17 cellular contexts compared by ENCODE assay signal in the genomic region with DNA sequence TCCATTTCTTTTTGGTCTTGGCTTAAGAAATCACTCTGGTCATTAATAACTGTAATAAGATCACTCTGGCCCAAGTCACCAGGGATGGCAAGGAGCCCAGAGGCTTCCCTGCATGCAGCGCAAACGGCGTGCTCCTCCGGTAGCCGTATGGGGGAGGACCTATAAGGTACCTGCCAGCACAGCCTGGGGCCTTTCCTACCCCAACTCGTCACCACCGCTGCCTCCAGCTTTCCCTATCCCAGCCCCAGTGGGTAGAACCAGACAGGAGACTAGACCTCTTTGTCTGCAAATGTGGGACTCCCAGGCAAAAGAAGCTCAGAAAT. TPM values are rescaled to one million over a fixed set of nuclear protein-coding genes. Genes with fewer than 3 reads are reported as not detected.
DNase-seq lines count a peak whose midpoint lies in the region; ATAC-seq and TF ChIP-seq lines count a peak whose summit lies in the region.
"Had no signal": no experiment of that assay in that cellular context is flagged by ENCODE, and none has a peak within 500 bp of the region (broad histone marks: within the 10 kb centered on the region; RNA-seq: fewer than 3 reads in every experiment).

No MANE protein-coding gene starts in this region.

- no peaks in the 10 kb centered on the region for H4K20me1 ChIP-seq in SK-N-SH (ENCODE audit: insufficient read depth)
- H4K20me1 ChIP-seq: BLaER1 had no signal

- H3K9ac ChIP-seq in SK-N-SH, result no peak overlapping the region
- H3K9ac ChIP-seq: BLaER1 had no signal

- H3K36me3 ChIP-seq in SK-N-SH (replicated peaks in 1 of 2; ENCODE audit: control insufficient read depth in 1 of 2, insufficient read depth in 2 of 2, low read length in 1 of 2) (no peaks in the 10 kb centered on the region), thoracic aorta (no peaks in the 10 kb centered on the region)
- H3K36me3 ChIP-seq: BLaER1 had no signal

- H3K9me3 ChIP-seq in SK-N-SH (no peaks in the 10 kb centered on the region), thoracic aorta (no peaks in the 10 kb centered on the region)

- TF ChIP-seq CTCF in SK-N-SH (IDR thresholded peaks at IDR 0.05) (no peak), fibroblast of the aortic adventitia (IDR thresholded peaks at IDR 0.05; ENCODE audit: insufficient read depth, low read length) (no peak), thoracic aorta (IDR thresholded peaks at IDR 0.05) (no peak), omental fat pad (IDR thresholded peaks at IDR 0.05) (no peak)

- TF ChIP-seq RAD21 in SK-N-SH (IDR thresholded peaks at IDR 0.05; ENCODE audit: low read length), result no peak

- peaks cover 11% of the 10 kb centered on the region for H3K4me1 Mint-ChIP-seq in T-helper 2 cell treated with Interferon-gamma antibody and Interleukin-4, amounts not matched to agents 5 μg/mL and 100 μg/mL, for 36 hours (ENCODE audit: low read depth)

- H3K27ac ChIP-seq in SK-N-SH (ENCODE audit: low read depth in 2 of 2, low read length in 1 of 2) (peak overlapping the region in 1 of 2 experiments; percentile 54; a peak in 1 of 4 replicates), thoracic aorta (no peak overlapping the region)
- H3K27ac ChIP-seq: 22Rv1, BLaER1, PC-9 had no signal

- H3K27ac Mint-ChIP-seq in T-helper 2 cell treated with Interferon-gamma antibody and Interleukin-4, amounts not matched to agents 5 μg/mL and 100 μg/mL, for 36 hours, result no peak overlapping the region

- no peak for ATAC-seq in thoracic aorta (ENCODE audit: insufficient number of reproducible peaks, low FRiP score, low read depth)
- ATAC-seq in GM19455 (IDR thresholded peaks at IDR 0.05; ENCODE audit: unreplicated experiment), result no peak
- ATAC-seq in omental fat pad (ENCODE audit: low FRiP score), result no peak

- H3K9me2 ChIP-seq in SK-N-SH, result no peaks in the 10 kb centered on the region

- no peak overlapping the region for H2AFZ ChIP-seq in SK-N-SH (ENCODE audit: low read depth)
- H2AFZ ChIP-seq: PC-9 had no signal

- DNase-seq in NCI-H82 (lab: John Stamatoyannopoulos, UW), result peak; percentile 15
- DNase-seq in NCI-H82 treated with DMSO at 0.1 percent for 48 hours (lab: John Stamatoyannopoulos, UW; ENCODE audit: unreplicated experiment), result no peak
- DNase-seq in SK-N-SH, result no peak
- peak; percentile 54 for DNase-seq in fibroblast of the aortic adventitia (ENCODE audit: low read depth)
- no peak for DNase-seq in thoracic aorta (ENCODE audit: low spot score)
- DNase-seq in omental fat pad (ENCODE audit: low spot score), result no peak
- DNase-seq in T-helper 2 cell treated with Interferon-gamma antibody and Interleukin-4, amounts not matched to agents 5 μg/mL and 100 μg/mL, for 36 hours (ENCODE audit: low spot score), result no peak
- DNase-seq: CD8-positive, alpha-beta memory T cell; DND-41; GDM1; NCI-H1436 treated with DMSO at 0.1 percent for 48 hours; NCI-H2081; NCI-H526; PC-9 had no signal

- H3K27me3 ChIP-seq in SK-N-SH (ENCODE audit: insufficient read depth) (no peaks in the 10 kb centered on the region), thoracic aorta (replicated peaks; ENCODE audit: insufficient read depth) (no peaks in the 10 kb centered on the region)

- no peak for TF ChIP-seq EP300 in SK-N-SH (IDR thresholded peaks at IDR 0.05; ENCODE audit: borderline replicate concordance in 1 of 2, low read depth in 1 of 2, low read length in 1 of 2)

- H3K4me1 ChIP-seq in SK-N-SH (ENCODE audit: control insufficient read depth in 1 of 2, insufficient read depth in 2 of 2, low read depth in 1 of 2, low read length in 1 of 2) (peaks cover 8 to 47% of the 10 kb centered on the region in 2 experiments; a peak in 2 of 4 replicates), thoracic aorta (ENCODE audit: control insufficient read depth in 1 of 2, low read depth in 2 of 2) (peaks cover 3 to 26% of the 10 kb centered on the region in 2 donors)
- H3K4me1 ChIP-seq: BLaER1 had no signal

- peaks cover 14% of the 10 kb centered on the region for H3F3A ChIP-seq in SK-N-SH (replicated peaks; ENCODE audit: insufficient read depth)

- peaks cover 3% of the 10 kb centered on the region for H3K9me3 Mint-ChIP-seq in T-helper 2 cell treated with Interferon-gamma antibody and Interleukin-4, amounts not matched to agents 5 μg/mL and 100 μg/mL, for 36 hours

- H3K4me2 ChIP-seq in SK-N-SH, result no peak overlapping the region; the same call in 1 of the 2 replicates
- H3K4me2 ChIP-seq: BLaER1, PC-9 had no signal

- H3K36me3 Mint-ChIP-seq in T-helper 2 cell treated with Interferon-gamma antibody and Interleukin-4, amounts not matched to agents 5 μg/mL and 100 μg/mL, for 36 hours (ENCODE audit: low read depth), result peaks cover 3% of the 10 kb centered on the region
- H3K36me3 Mint-ChIP-seq: CD8-positive, alpha-beta memory T cell had no signal

- 57% methylated on average over 7 of the region's 7 CpGs for WGBS in SK-N-SH (ENCODE audit: low lambda C conversion rate)

- no peak overlapping the region for H3K4me3 ChIP-seq in SK-N-SH (ENCODE audit: low read depth in 2 of 2, low read length in 1 of 2)
- no peak overlapping the region for H3K4me3 ChIP-seq in fibroblast of the aortic adventitia (ENCODE audit: low read depth, low read length)
- H3K4me3 ChIP-seq in thoracic aorta, result peak overlapping the region; percentile 17
- H3K4me3 ChIP-seq: BLaER1, PC-9 had no signal

- CTCF ChIA-PET in SK-N-SH (lab: Yijun Ruan, JAX), result interaction anchor here (0.7 to 5.1 kb wide), 3 partner anchors 17 to 186 kb away, joined by 3 to 24 read pairs (median 4); no protein-coding TSS in a partner anchor

- POLR2A ChIA-PET in SK-N-SH (lab: Yijun Ruan, JAX), result interaction anchor here (0.6 to 9.7 kb wide), 4 partner anchors 11 to 614 kb away, joined by 3 to 91 read pairs (median 4); no protein-coding TSS in a partner anchor

- peaks cover 88% of the 10 kb centered on the region for H3K27me3 Mint-ChIP-seq in T-helper 2 cell treated with Interferon-gamma antibody and Interleukin-4, amounts not matched to agents 5 μg/mL and 100 μg/mL, for 36 hours (ENCODE audit: low read depth)

- H3K79me2 ChIP-seq in SK-N-SH (ENCODE audit: insufficient read depth), result peaks cover 13% of the 10 kb centered on the region

- H3K4me3 Mint-ChIP-seq in T-helper 2 cell treated with Interferon-gamma antibody and Interleukin-4, amounts not matched to agents 5 μg/mL and 100 μg/mL, for 36 hours, result no peak overlapping the region

TF ChIP-seq in SK-N-SH, 30 proteins besides CTCF, POLR2A, EP300 and RAD21:
- no peak for TF ChIP-seq SMC3 (IDR thresholded peaks at IDR 0.05; ENCODE audit: low read depth, low read length)
- TF ChIP-seq PBX3 (IDR thresholded peaks at IDR 0.05), result peak; percentile 38; the same call in 1 of the 2 replicates

RNA-seq across cellular contexts. Expression of gene HAND2, which starts 25.9 kb away (rescaled TPM):
- 94.2 and 106 TPM in 2 replicates for polyA plus RNA-seq in SK-N-SH (2012; rRNA removed)
- 129 and 139 TPM in 2 replicates for polyA plus RNA-seq in SK-N-SH (2012; cell fraction: cytosol; rRNA removed)
- polyA plus RNA-seq in SK-N-SH (2012; cell fraction: nucleus; rRNA removed), result 96.3 and 128 TPM in 2 replicates
- total RNA-seq in fibroblast of the aortic adventitia (ENCODE audit: low replicate concordance) (31.3 TPM in 2 replicates), thoracic aorta (10 to 100 TPM; 25.7 to 28.2 TPM), omental fat pad (10 to 100 TPM in 3 of 4 donors, 1 to 10 TPM in 1; 4.2 to 29.2 (median 12.3) TPM)
- total RNA-seq: CD8-positive, alpha-beta memory T cell; PC-9 had no signal
- polyA plus RNA-seq: CD8-positive, alpha-beta memory T cell had no signal

Comparison
In these comparisons a context has a peak if more than half of its experiments do, and no peak if none do; other contexts are left out.
1. DNase-seq: peak in NCI-H82 (single experiment) and fibroblast of the aortic adventitia (single experiment); none in NCI-H82 treated with DMSO at 0.1 percent for 48 hours (single experiment), SK-N-SH (single experiment), thoracic aorta (single experiment), omental fat pad (single experiment) and T-helper 2 cell treated with Interferon-gamma antibody and Interleukin-4, amounts not matched to agents 5 μg/mL and 100 μg/mL, for 36 hours (single experiment).